10 cellular contexts compared by ENCODE assay signal in genomic region chr12:47396902-47397663, GRCh38.
DNase-seq lines count a peak whose midpoint lies in the region; ATAC-seq and TF ChIP-seq lines count a peak whose summit lies in the region.
"Had no signal": no experiment of that assay in that cellular context is flagged by ENCODE, and none has a peak within 500 bp of the region (broad histone marks: within the 10 kb centered on the region; RNA-seq: fewer than 3 reads in every experiment).

No MANE protein-coding gene starts in this region.

- H3K36me3 Mint-ChIP-seq in Calu3 (ENCODE audit: insufficient read depth, unreplicated experiment), result no peaks in the 10 kb centered on the region
- peaks cover 11 to 31% of the 10 kb centered on the region in 2 donors for H3K36me3 Mint-ChIP-seq in activated T-cell treated with anti-CD3 and anti-CD28 coated beads, Interleukin-2, amount 50 U/mL, for 72 hours (ENCODE audit: insufficient read depth in 2 of 2)
- peaks cover 10% of the 10 kb centered on the region for H3K36me3 Mint-ChIP-seq in memory B cell

- no peak overlapping the region for H3K4ac ChIP-seq in IMR-90 (ENCODE audit: low read depth, low read length)

- peak overlapping the region; percentile 37 for H2AK9ac ChIP-seq in IMR-90 (replicated peaks; ENCODE audit: low read depth, low read length, poor library complexity)

- H2BK120ac ChIP-seq in IMR-90 (ENCODE audit: low read depth, low read length), result no peak overlapping the region

- intact Hi-C loops in Calu3 (cut with micrococcal nuclease; ENCODE audit: unreplicated experiment), result loop anchor here (1.0 to 10.0 kb wide), 3 partner anchors 212 to 364 kb away; no protein-coding TSS in a partner anchor
- intact Hi-C loops in IMR-90 (cut with micrococcal nuclease), result loop anchor here (1.0 to 5.0 kb wide), 3 partner anchors 90 to 365 kb away; no protein-coding TSS in a partner anchor
- intact Hi-C loops in body of pancreas (cut with DNase I), result no loop called here

- H3K4me3 ChIP-seq in IMR-90 (ENCODE audit: insufficient read depth, low read depth, low read length) (no peak overlapping the region), body of pancreas (no peak overlapping the region)
- H3K4me3 ChIP-seq: left lung had no signal

- H2BK15ac ChIP-seq in IMR-90 (ENCODE audit: low read depth, low read length), result 0 out of 3 replicates have a peak overlapping the region, but pooled peaks have one; percentile 38

- H3K9me1 ChIP-seq in IMR-90 (ENCODE audit: insufficient read depth, low read length), result 0 out of 2 replicates have a peak, but pooled peaks cover 3% of the 10 kb centered on the region

- CTCF ChIA-PET in Calu3 (lab: Charles Lee), result interaction anchor here (0.7 to 2.7 kb wide), 7 partner anchors 11 to 365 kb away, joined by 3 to 23 read pairs (median 7); no protein-coding TSS in a partner anchor
- CTCF ChIA-PET in IMR-90 (lab: Yijun Ruan, JAX), result interaction anchor here (0.6 to 1.2 kb wide), 6 partner anchors 17 to 965 kb away, joined by 3 to 8 read pairs (median 4); partner anchors contain the start of gene PCED1B

- H3K4me3 Mint-ChIP-seq in Calu3 (ENCODE audit: low read depth, unreplicated experiment), result no peak overlapping the region
- peak overlapping the region; percentile 57 to 65 for H3K4me3 Mint-ChIP-seq in activated T-cell treated with anti-CD3 and anti-CD28 coated beads, Interleukin-2, amount 50 U/mL, for 72 hours
- H3K4me3 Mint-ChIP-seq in memory B cell, result peak overlapping the region; percentile 73

- H3K9me3 ChIP-seq in IMR-90 (ENCODE audit: control insufficient read depth, insufficient read depth, low read length) (peaks cover 5% of the 10 kb centered on the region; the same call in 1 of the 2 replicates), body of pancreas (peaks cover 0 to 11% (median 0%) of the 10 kb centered on the region in 3 donors)

- H3K56ac ChIP-seq in IMR-90 (ENCODE audit: extremely low read depth, insufficient read depth, low read length), result no peak overlapping the region

- TF ChIP-seq CTCF in Calu3 (IDR thresholded peaks at IDR 0.05; ENCODE audit: unreplicated experiment) (no peak), IMR-90 (conservative IDR thresholded peaks at IDR 0.05; ENCODE audit: low read depth, low read length) (no peak), body of pancreas (IDR thresholded peaks at IDR 0.05) (no peak)

- ATAC-seq in IMR-90 (ENCODE audit: low read depth), result no peak
- peak; percentile 25 to 32 for ATAC-seq in activated T-cell treated with anti-CD3 and anti-CD28 coated beads, Interleukin-2, amount 50 U/mL, for 72 hours (replicated peaks in 1 of 2)
- peak; percentile 80 for ATAC-seq in memory B cell (ENCODE audit: low read depth)
- ATAC-seq in body of pancreas, result no peak
- no peak for ATAC-seq in HG02571 (IDR thresholded peaks at IDR 0.05; ENCODE audit: unreplicated experiment)

- H2AK5ac ChIP-seq in IMR-90 (ENCODE audit: low read depth, low read length), result no peak overlapping the region

- H4K91ac ChIP-seq in IMR-90 (ENCODE audit: insufficient read depth, low read depth, low read length), result peak overlapping the region; percentile 63

- in situ Hi-C loops in IMR-90 (cut with MboI; ENCODE audit: low sequenced_read_pairs), result loop anchor here (5.0 to 10.0 kb wide), 2 partner anchors 322 to 365 kb away; partner anchors contain the start of genes AMIGO2 and PCED1B

- POLR2A ChIA-PET in IMR-90 (lab: Charles Lee; ENCODE audit: unreplicated experiment), result interaction anchor here (0.9 kb wide), 1 partner anchor 873 kb away, joined by 3 read pairs; no protein-coding TSS in a partner anchor

- peaks cover 4% of the 10 kb centered on the region; the same call in 1 of the 2 replicates for H3K4me1 ChIP-seq in IMR-90 (ENCODE audit: control insufficient read depth, insufficient read depth, low read length)
- no peaks in the 10 kb centered on the region for H3K4me1 ChIP-seq in body of pancreas

- no CpG with 5 or more reads among the region's 1 CpG for WGBS in IMR-90 (ENCODE audit: extremely low coverage in 2 of 2, insufficient read length in 1 of 2), 2 experiments
- 80 to 90% methylated on average over 1 of the region's 1 CpG for WGBS in body of pancreas, 2 donors

- H3K36me3 ChIP-seq in IMR-90 (ENCODE audit: control insufficient read depth, insufficient read depth, low read length), result no peaks in the 10 kb centered on the region
- H3K36me3 ChIP-seq in body of pancreas (replicated peaks in 1 of 2; ENCODE audit: insufficient read depth in 1 of 2, low read depth in 2 of 2), result no peaks in the 10 kb centered on the region
- H3K36me3 ChIP-seq: left lung had no signal

- no peak overlapping the region for H2BK5ac ChIP-seq in IMR-90 (ENCODE audit: low read depth, low read length, poor library complexity, severe bottlenecking)

- H4K8ac ChIP-seq in IMR-90 (ENCODE audit: low read depth in 2 of 2, low read length in 2 of 2), result no peak overlapping the region; a peak in 1 of 4 replicates

- dilution Hi-C loops in IMR-90 (cut with HindIII; ENCODE audit: low sequenced_read_pairs, unreplicated experiment), result no loop called here

- H2BK20ac ChIP-seq in IMR-90 (ENCODE audit: low read depth, low read length), result 0 out of 2 replicates have a peak overlapping the region, but pooled peaks have one; percentile 24

- H3K27me3 ChIP-seq in IMR-90 (ENCODE audit: control insufficient read depth, insufficient read depth, low read length) (no peaks in the 10 kb centered on the region), body of pancreas (no peaks in the 10 kb centered on the region)
- H3K27me3 ChIP-seq: left lung had no signal

- peaks cover 8% of the 10 kb centered on the region for H3K4me1 Mint-ChIP-seq in Calu3 (ENCODE audit: low read depth, unreplicated experiment)
- H3K4me1 Mint-ChIP-seq in activated T-cell treated with anti-CD3 and anti-CD28 coated beads, Interleukin-2, amount 50 U/mL, for 72 hours (ENCODE audit: low read depth), result peaks cover 99% of the 10 kb centered on the region
- peaks cover 43% of the 10 kb centered on the region for H3K4me1 Mint-ChIP-seq in memory B cell

- no peak for TF ChIP-seq POLR2A in IMR-90 (IDR thresholded peaks at IDR 0.05; ENCODE audit: low read depth, low read length)
- no peak for TF ChIP-seq POLR2A in body of pancreas (IDR thresholded peaks at IDR 0.05)

- no peaks in the 10 kb centered on the region for H3K79me1 ChIP-seq in IMR-90 (ENCODE audit: low read depth in 1 of 2, low read length in 2 of 2)

- no peak overlapping the region for H3K18ac ChIP-seq in IMR-90 (ENCODE audit: low read depth, low read length)

- no peaks in the 10 kb centered on the region for H4K20me1 ChIP-seq in IMR-90 (ENCODE audit: insufficient read depth, low read length)

- no peak for DNase-seq in Calu3
- no peak for DNase-seq in IMR-90
- peak in 1 of 2 donors; percentile 39 for DNase-seq in activated T-cell treated with anti-CD3 and anti-CD28 coated beads, Interleukin-2, amount 50 U/mL, for 72 hours
- peak; percentile 44 to 59 for DNase-seq in memory B cell (ENCODE audit: low spot score in 2 of 2)
- DNase-seq in body of pancreas, result no peak
- DNase-seq in DMS79 treated with DMSO at 0.1 percent for 48 hours (lab: John Stamatoyannopoulos, UW), result no peak
- DNase-seq: left lung; NCI-H187 treated with DMSO at 0.1 percent for 48 hours; stimulated activated naive CD4-positive, alpha-beta T cell treated with Interleukin-2 at 50 U/mL for 16 hours had no signal

- no peak overlapping the region for H3K4me2 ChIP-seq in IMR-90 (ENCODE audit: low read depth, low read length)

- no peak overlapping the region for H3K23ac ChIP-seq in IMR-90 (ENCODE audit: low read depth, low read length)

- BruUV-seq in Calu3 (replicated peaks; lab: Mats Ljungman, UMichigan) (no TSS peak), IMR-90 (replicated peaks; lab: Mats Ljungman, UMichigan) (no TSS peak)

- H2AFZ ChIP-seq in IMR-90 (replicated peaks; ENCODE audit: low read length, poor library complexity), result peak overlapping the region; percentile 68

- no peak overlapping the region for H3K9ac ChIP-seq in IMR-90 (ENCODE audit: low read depth, low read length)

- no peak for TF ChIP-seq RAD21 in IMR-90 (IDR thresholded peaks at IDR 0.05; ENCODE audit: low read length)

- H3K27ac Mint-ChIP-seq in Calu3 (ENCODE audit: unreplicated experiment), result peak overlapping the region; percentile 60
- H3K27ac Mint-ChIP-seq in activated T-cell treated with anti-CD3 and anti-CD28 coated beads, Interleukin-2, amount 50 U/mL, for 72 hours, result peak overlapping the region; percentile 69
- H3K27ac Mint-ChIP-seq in memory B cell, result peak overlapping the region; percentile 96

- H3K9me3 Mint-ChIP-seq in Calu3 (ENCODE audit: low read depth, unreplicated experiment), result peaks cover 2% of the 10 kb centered on the region
- peaks cover 3 to 11% of the 10 kb centered on the region in 2 donors for H3K9me3 Mint-ChIP-seq in activated T-cell treated with anti-CD3 and anti-CD28 coated beads, Interleukin-2, amount 50 U/mL, for 72 hours
- peaks cover 3% of the 10 kb centered on the region for H3K9me3 Mint-ChIP-seq in memory B cell

- H3K27me3 Mint-ChIP-seq in Calu3 (ENCODE audit: unreplicated experiment), result no peaks in the 10 kb centered on the region
- no peaks in the 10 kb centered on the region for H3K27me3 Mint-ChIP-seq in activated T-cell treated with anti-CD3 and anti-CD28 coated beads, Interleukin-2, amount 50 U/mL, for 72 hours (ENCODE audit: low read depth)
- no peaks in the 10 kb centered on the region for H3K27me3 Mint-ChIP-seq in memory B cell

- H3K14ac ChIP-seq in IMR-90 (replicated peaks; ENCODE audit: low read depth, low read length), result no peak overlapping the region

- H3K27ac ChIP-seq in IMR-90 (ENCODE audit: insufficient read depth, low read length), result no peak overlapping the region
- H3K27ac ChIP-seq in body of pancreas, result no peak overlapping the region
- H3K27ac ChIP-seq: left lung had no signal

- H4K5ac ChIP-seq in IMR-90 (ENCODE audit: low read depth, low read length), result no peak overlapping the region

TF ChIP-seq in IMR-90, 13 proteins besides CTCF, POLR2A, EP300 and RAD21 (continues in another document):
- TF ChIP-seq BHLHE40 (IDR thresholded peaks at IDR 0.05; ENCODE audit: low read depth, low read length) (no peak), RFX5 (IDR thresholded peaks at IDR 0.05; ENCODE audit: low read depth, low read length) (no peak), MAFK (IDR thresholded peaks at IDR 0.05; ENCODE audit: low read depth, low read length) (no peak), CEBPB (IDR thresholded peaks at IDR 0.05; ENCODE audit: low read depth, low read length) (no peak), MXI1 (IDR thresholded peaks at IDR 0.05; ENCODE audit: borderline replicate concordance, low read depth, low read length) (no peak), SMC3 (IDR thresholded peaks at IDR 0.05; ENCODE audit: low read depth, low read length) (no peak), MAZ (IDR thresholded peaks at IDR 0.05; ENCODE audit: borderline replicate concordance, low read depth, low read length) (no peak), FOS (IDR thresholded peaks at IDR 0.05; ENCODE audit: low read depth, low read length) (no peak), USF2 (IDR thresholded peaks at IDR 0.05; ENCODE audit: low read depth, low read length) (no peak)

Comparison
In these comparisons a context has a peak if more than half of its experiments do, and no peak if none do; other contexts are left out.
1. DNase-seq: peak in memory B cell (2 of 2); none in Calu3 (single experiment), IMR-90 (single experiment), body of pancreas (0 of 4) and DMS79 treated with DMSO at 0.1 percent for 48 hours (single experiment).
2. ATAC-seq: peak in activated T-cell treated with anti-CD3 and anti-CD28 coated beads, Interleukin-2, amount 50 U/mL, for 72 hours (2 of 2) and memory B cell (single experiment); none in IMR-90 (single experiment), body of pancreas (single experiment) and HG02571 (single experiment).
3. Peak in every context shown above with its lines, with median percentiles within 50 percentile points of each other: H3K27ac Mint-ChIP-seq.